ENCODE assay signal across 21 cellular contexts in genomic region chr4:121221608-121222007, GRCh38. TPM values are rescaled to one million over a fixed set of nuclear protein-coding genes. Genes with fewer than 3 reads are reported as not detected.
"Had no signal": no experiment of that assay in that cellular context is flagged by ENCODE, and none has a peak within 500 bp of the region (broad histone marks: within the 10 kb centered on the region; RNA-seq: fewer than 3 reads in every experiment).

No MANE protein-coding gene starts in this region.

- H3K9me3 ChIP-seq: body of pancreas, gastrocnemius medialis, heart right ventricle, mucosa of descending colon, right atrium auricular region, tibial nerve, vagina had no signal

- DNase-seq: activated CD4-positive, alpha-beta T cell treated with anti-CD3 and anti-CD28 coated beads, Interleukin-2, amount 10 ng/mL, durations not matched to agents 7 days and 5 days; activated CD8-positive, alpha-beta memory T cell treated with anti-CD3 and anti-CD28 coated beads, Interleukin-2, amount 50 U/mL, for 4 hours; activated effector memory CD4-positive, alpha-beta T cell treated with Interleukin-2 at 50 U/mL for 16 hours; body of pancreas; central memory CD4-positive, alpha-beta T cell; effector memory CD4-positive, alpha-beta T cell; gastrocnemius medialis; heart right ventricle; islet precursor cell; mammary epithelial cell; mucosa of descending colon; natural killer cell; nucleus accumbens; SW 1271 had no signal

- H3K27me3 ChIP-seq: body of pancreas, gastrocnemius medialis, right atrium auricular region, tibial nerve, vagina had no signal

- H3K36me3 ChIP-seq: gastrocnemius medialis, heart right ventricle, right atrium auricular region, tibial nerve, vagina had no signal

- H3K4me3 ChIP-seq: body of pancreas, gastrocnemius medialis, heart right ventricle, mucosa of descending colon, right atrium auricular region, skin epidermis, tibial nerve, vagina had no signal

- H3K9me3 Mint-ChIP-seq: activated CD4-positive, alpha-beta T cell treated with anti-CD3 and anti-CD28 coated beads, Interleukin-2, amount 10 ng/mL, durations not matched to agents 7 days and 5 days; natural killer cell had no signal

- ATAC-seq: body of pancreas, gastrocnemius medialis, heart right ventricle, left lobe of liver, mucosa of descending colon had no signal

- H3K4me1 ChIP-seq: body of pancreas, gastrocnemius medialis, heart right ventricle, right atrium auricular region, tibial nerve, vagina had no signal

- H3K27ac ChIP-seq: body of pancreas, epithelial cell of prostate, gastrocnemius medialis, heart right ventricle, right atrium auricular region, tibial nerve, vagina, VCaP had no signal

- H3K27me3 Mint-ChIP-seq: activated CD4-positive, alpha-beta T cell treated with anti-CD3 and anti-CD28 coated beads, Interleukin-2, amount 10 ng/mL, durations not matched to agents 7 days and 5 days had no signal

- H3K27ac Mint-ChIP-seq: activated CD4-positive, alpha-beta T cell treated with anti-CD3 and anti-CD28 coated beads, Interleukin-2, amount 10 ng/mL, durations not matched to agents 7 days and 5 days; natural killer cell had no signal

- H3K4me3 Mint-ChIP-seq: activated CD4-positive, alpha-beta T cell treated with anti-CD3 and anti-CD28 coated beads, Interleukin-2, amount 10 ng/mL, durations not matched to agents 7 days and 5 days; natural killer cell had no signal

- H3K36me3 Mint-ChIP-seq: natural killer cell had no signal

RNA-seq across cellular contexts. Expression of gene TNIP3, which starts 57.5 kb away (rescaled TPM):
- total RNA-seq: body of pancreas, gastrocnemius medialis, left lobe of liver, mammary epithelial cell, right atrium auricular region, vagina had no signal
